Comparison of ENCODE assay signal across 8 cellular contexts in genomic region chr5:139711067-139711851, GRCh38.
DNase-seq lines count a peak whose midpoint lies in the region; ATAC-seq and TF ChIP-seq lines count a peak whose summit lies in the region.

No MANE protein-coding gene starts in this region.

- peaks cover 57% of the 10 kb centered on the region for H3K27me3 ChIP-seq in foreskin keratinocyte

- CTCF ChIA-PET in OCI-LY7 (lab: Charles Lee; ENCODE audit: unreplicated experiment) = interaction anchor here (1.5 kb wide), 1 partner anchor 26 kb away, joined by 4 read pairs; no protein-coding TSS in a partner anchor

- DNase-seq in D341Med (ENCODE audit: low spot score) (peak; percentile 90), OCI-LY7 (ENCODE audit: low spot score) (peak; percentile 78), foreskin keratinocyte (no peak), nucleus accumbens (lab: John Stamatoyannopoulos, UW) (peak in 43 of 56 donors; percentile 25 to 85 (median 59)), type B pancreatic cell (ENCODE audit: extremely low spot score, unreplicated experiment) (no peak)
- peak; percentile 32 for DNase-seq in activated effector memory CD4-positive, alpha-beta T cell treated with Interleukin-2 at 50 U/mL for 16 hours

- H3K27ac ChIP-seq in OCI-LY7 (ENCODE audit: low read depth, low read length, poor library complexity, severe bottlenecking) (peak overlapping the region; percentile 15), foreskin keratinocyte (no peak overlapping the region)

- ATAC-seq in HG02642 (IDR thresholded peaks at IDR 0.05; ENCODE audit: poor library complexity, unreplicated experiment) (peak; percentile 41), foreskin keratinocyte (peak; percentile 38), HG03135 (IDR thresholded peaks at IDR 0.05; ENCODE audit: unreplicated experiment) (no peak)

- H3K4me1 Mint-ChIP-seq in type B pancreatic cell (ENCODE audit: unreplicated experiment) = peaks cover 31% of the 10 kb centered on the region

- H3K79me2 ChIP-seq in OCI-LY7 (ENCODE audit: insufficient read depth, low read depth, low read length) = no peaks in the 10 kb centered on the region

- H2AFZ ChIP-seq in OCI-LY7 (ENCODE audit: low read length) = peak overlapping the region; percentile 81

- peak overlapping the region; percentile 61 for H3K27ac Mint-ChIP-seq in type B pancreatic cell

- H3K4me1 ChIP-seq in OCI-LY7 (ENCODE audit: insufficient read depth, low read length, poor library complexity, severe bottlenecking) (peaks cover 49% of the 10 kb centered on the region), foreskin keratinocyte (no peaks in the 10 kb centered on the region)

- BruUV-seq in OCI-LY7 (replicated peaks; lab: Mats Ljungman, UMichigan) = no TSS peak

- no peaks in the 10 kb centered on the region for H3K36me3 ChIP-seq in OCI-LY7 (ENCODE audit: insufficient read depth, low read length)

- intact Hi-C loops in OCI-LY7 (cut with micrococcal nuclease; ENCODE audit: unreplicated experiment) = no loop called here

- H3K27me3 Mint-ChIP-seq in type B pancreatic cell = peaks cover 22% of the 10 kb centered on the region

- peak overlapping the region; percentile 69 for H3K4me3 ChIP-seq in OCI-LY7 (ENCODE audit: low read depth, low read length, poor library complexity, severe bottlenecking)

- H4K20me1 ChIP-seq in OCI-LY7 (ENCODE audit: insufficient read depth, low read length) = no peaks in the 10 kb centered on the region

- no peaks in the 10 kb centered on the region for H3K9me3 ChIP-seq in OCI-LY7 (ENCODE audit: low read length)

- TF ChIP-seq CTCF in OCI-LY7 (conservative IDR thresholded peaks at IDR 0.05; ENCODE audit: low read length) (peak; percentile 74), foreskin keratinocyte (conservative IDR thresholded peaks at IDR 0.05) (peak; percentile 29), type B pancreatic cell (conservative IDR thresholded peaks at IDR 0.05) (peak; percentile 16)

- H3K36me3 Mint-ChIP-seq in type B pancreatic cell = no peaks in the 10 kb centered on the region

- H3K4me2 ChIP-seq in OCI-LY7 (ENCODE audit: low read length) = peak overlapping the region; percentile 84

- H3K9me2 ChIP-seq in OCI-LY7 (ENCODE audit: insufficient read depth, low read length) = no peaks in the 10 kb centered on the region

- POLR2A ChIA-PET in OCI-LY7 (lab: Charles Lee) = interaction anchor here (0.7 to 1.0 kb wide), 7 partner anchors 10 to 201 kb away, joined by 3 to 4 read pairs (median 3); partner anchors contain the start of gene UBE2D2

- H3K4me3 Mint-ChIP-seq in type B pancreatic cell = peak overlapping the region; percentile 82

- H3K9me3 Mint-ChIP-seq in type B pancreatic cell = no peaks in the 10 kb centered on the region

Comparison
In these comparisons a context has a peak if more than half of its experiments do, and no peak if none do; other contexts are left out.
1. DNase-seq: peak in D341Med (single experiment), OCI-LY7 (single experiment), activated effector memory CD4-positive, alpha-beta T cell treated with Interleukin-2 at 50 U/mL for 16 hours (single experiment) and nucleus accumbens (43 of 56); none in foreskin keratinocyte (0 of 2) and type B pancreatic cell (single experiment).
2. CTCF ChIP-seq: peak in every context shown above with its lines; median percentile 74 in OCI-LY7; 29 in foreskin keratinocyte; 16 in type B pancreatic cell.